In genomic region chr6:125346926-125347563, GRCh38 we compare ENCODE assay signal across 13 cellular contexts. TPM values are rescaled to one million over a fixed set of nuclear protein-coding genes. Genes with fewer than 3 reads are reported as not detected.
A peak's percentile ranks its signal among the peaks of the same experiment; 100 is the strongest.
DNase-seq lines count a peak whose midpoint lies in the region; ATAC-seq and TF ChIP-seq lines count a peak whose summit lies in the region.
"Had no signal": no experiment of that assay in that cellular context is flagged by ENCODE, and none has a peak within 500 bp of the region (broad histone marks: within the 10 kb centered on the region; RNA-seq: fewer than 3 reads in every experiment).

No MANE protein-coding gene starts in this region.

- no peaks in the 10 kb centered on the region for H3K27me3 ChIP-seq in WERI-Rb-1 (ENCODE audit: insufficient read depth, low read depth, severe bottlenecking)
- H3K27me3 ChIP-seq: sigmoid colon had no signal

- no peaks in the 10 kb centered on the region for H3K9me3 ChIP-seq in WERI-Rb-1 (ENCODE audit: severe bottlenecking)
- H3K9me3 ChIP-seq: sigmoid colon had no signal

- no peak overlapping the region for H3K4me3 Mint-ChIP-seq in activated naive CD4-positive, alpha-beta T cell treated with anti-CD3 and anti-CD28 coated beads, Interleukin-2, amount 10 ng/mL, durations not matched to agents 7 days and 5 days
- H3K4me3 Mint-ChIP-seq: activated CD4-positive, alpha-beta memory T cell treated with anti-CD3 and anti-CD28 coated beads for 36 hours; CD8-positive, alpha-beta T cell; central memory CD8-positive, alpha-beta T cell had no signal

- ATAC-seq in GM18502 (IDR thresholded peaks at IDR 0.05; ENCODE audit: poor library complexity, unreplicated experiment) (peak; percentile 86), GM21515 (IDR thresholded peaks at IDR 0.05; ENCODE audit: unreplicated experiment) (peak; percentile 91), HG03175 (IDR thresholded peaks at IDR 0.05; ENCODE audit: unreplicated experiment) (peak; percentile 91), omental fat pad (ENCODE audit: low FRiP score) (no peak)
- ATAC-seq: CD8-positive, alpha-beta T cell; stimulated activated naive CD8-positive, alpha-beta T cell treated with anti-CD3 and anti-CD28 coated beads, Interleukin-15, Interleukin-2, amounts not matched to agents 100 U/mL and 50 U/mL, for 24 hours had no signal

- DNase-seq in coronary artery (ENCODE audit: low spot score) (no peak), mesenteric fat pad (ENCODE audit: low spot score) (no peak), omental fat pad (ENCODE audit: low spot score) (no peak), WERI-Rb-1 (no peak)
- no peak for DNase-seq in activated naive CD4-positive, alpha-beta T cell treated with anti-CD3 and anti-CD28 coated beads, Interleukin-2, amount 10 ng/mL, durations not matched to agents 7 days and 5 days
- DNase-seq: activated CD4-positive, alpha-beta memory T cell treated with anti-CD3 and anti-CD28 coated beads for 36 hours; CD8-positive, alpha-beta T cell; sigmoid colon; stimulated activated naive CD8-positive, alpha-beta T cell treated with anti-CD3 and anti-CD28 coated beads, Interleukin-15, Interleukin-2, amounts not matched to agents 100 U/mL and 50 U/mL, for 24 hours had no signal

- H3K36me3 ChIP-seq in WERI-Rb-1 = no peaks in the 10 kb centered on the region
- H3K36me3 ChIP-seq: sigmoid colon had no signal

- no peak for TF ChIP-seq CTCF in coronary artery (IDR thresholded peaks at IDR 0.05)
- TF ChIP-seq CTCF in omental fat pad (IDR thresholded peaks at IDR 0.05) = no peak
- no peak for TF ChIP-seq CTCF in WERI-Rb-1 (IDR thresholded peaks at IDR 0.05; ENCODE audit: low read depth, low read length)

- no peaks in the 10 kb centered on the region for H3K9me3 Mint-ChIP-seq in activated naive CD4-positive, alpha-beta T cell treated with anti-CD3 and anti-CD28 coated beads, Interleukin-2, amount 10 ng/mL, durations not matched to agents 7 days and 5 days
- H3K9me3 Mint-ChIP-seq: activated CD4-positive, alpha-beta memory T cell treated with anti-CD3 and anti-CD28 coated beads for 36 hours; CD8-positive, alpha-beta T cell; central memory CD8-positive, alpha-beta T cell had no signal

- peak overlapping the region; percentile 63 for H3K4me3 ChIP-seq in coronary artery
- no peak overlapping the region for H3K4me3 ChIP-seq in WERI-Rb-1 (ENCODE audit: low read depth, low read length)
- H3K4me3 ChIP-seq: sigmoid colon had no signal

- CTCF ChIA-PET in activated naive CD4-positive, alpha-beta T cell treated with anti-CD3 and anti-CD28 coated beads, Interleukin-2, amount 10 ng/mL, durations not matched to agents 7 days and 5 days (lab: Charles Lee) = interaction anchor here (1.0 kb wide), 1 partner anchor 25 kb away, joined by 4 read pairs; no protein-coding TSS in a partner anchor

- H3K27ac Mint-ChIP-seq in activated naive CD4-positive, alpha-beta T cell treated with anti-CD3 and anti-CD28 coated beads, Interleukin-2, amount 10 ng/mL, durations not matched to agents 7 days and 5 days = no peak overlapping the region
- H3K27ac Mint-ChIP-seq: activated CD4-positive, alpha-beta memory T cell treated with anti-CD3 and anti-CD28 coated beads for 36 hours; CD8-positive, alpha-beta T cell had no signal

- H3K27me3 Mint-ChIP-seq in activated naive CD4-positive, alpha-beta T cell treated with anti-CD3 and anti-CD28 coated beads, Interleukin-2, amount 10 ng/mL, durations not matched to agents 7 days and 5 days = peaks cover 5% of the 10 kb centered on the region
- H3K27me3 Mint-ChIP-seq: activated CD4-positive, alpha-beta memory T cell treated with anti-CD3 and anti-CD28 coated beads for 36 hours had no signal

- H3K27ac ChIP-seq in coronary artery = peak overlapping the region; percentile 76 to 88
- H3K27ac ChIP-seq in WERI-Rb-1 = no peak overlapping the region

- no peaks in the 10 kb centered on the region for H3K4me1 Mint-ChIP-seq in activated naive CD4-positive, alpha-beta T cell treated with anti-CD3 and anti-CD28 coated beads, Interleukin-2, amount 10 ng/mL, durations not matched to agents 7 days and 5 days
- H3K4me1 Mint-ChIP-seq: central memory CD8-positive, alpha-beta T cell had no signal

- H3K36me3 Mint-ChIP-seq in activated naive CD4-positive, alpha-beta T cell treated with anti-CD3 and anti-CD28 coated beads, Interleukin-2, amount 10 ng/mL, durations not matched to agents 7 days and 5 days = no peaks in the 10 kb centered on the region
- H3K36me3 Mint-ChIP-seq: activated CD4-positive, alpha-beta memory T cell treated with anti-CD3 and anti-CD28 coated beads for 36 hours; CD8-positive, alpha-beta T cell had no signal

RNA-seq across cellular contexts. Expression of gene HDDC2, which starts 45.3 kb away (rescaled TPM):
- 53.9 TPM for total RNA-seq in mesenteric fat pad
- 10 to 100 TPM; 62.7 to 88.3 (median 73.1) TPM for total RNA-seq in omental fat pad
